Comparison of ENCODE assay signal across 11 cellular contexts in the genomic region with DNA sequence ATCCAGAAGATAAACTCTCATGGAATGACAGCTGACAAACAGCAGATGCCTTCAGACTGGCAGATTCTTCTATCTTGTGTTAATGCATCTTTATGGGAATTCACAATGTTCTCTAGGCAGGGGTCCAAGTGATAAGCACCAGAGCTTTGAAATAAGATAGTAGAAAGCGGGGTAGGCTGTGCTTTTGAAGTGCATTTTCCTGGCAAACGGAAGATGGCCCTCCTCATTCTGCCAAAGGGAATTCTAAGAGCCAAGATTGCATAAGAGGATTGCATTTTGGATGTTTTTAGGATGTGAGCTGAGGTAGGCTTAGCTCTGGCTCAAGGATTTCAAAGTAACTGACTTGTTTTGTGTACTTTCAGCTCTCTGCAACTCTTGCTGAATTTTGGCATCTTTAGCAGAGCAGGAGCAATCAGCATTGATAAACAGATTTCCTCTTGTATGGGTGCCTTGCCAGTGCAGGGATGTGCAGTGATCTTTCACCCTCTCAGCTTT.
DNase-seq lines count a peak whose midpoint lies in the region; TF ChIP-seq lines count a peak whose summit lies in the region.
"Had no signal": no experiment of that assay in that cellular context is flagged by ENCODE, and none has a peak within 500 bp of the region (broad histone marks: within the 10 kb centered on the region; RNA-seq: fewer than 3 reads in every experiment).

No MANE protein-coding gene starts in this region.

- no peak for TF ChIP-seq EP300 in ovary (IDR thresholded peaks at IDR 0.05)

- H3K9me3 ChIP-seq in BE2C (no peaks in the 10 kb centered on the region), ovary (no peaks in the 10 kb centered on the region)

- TF ChIP-seq POLR2A in ovary (IDR thresholded peaks at IDR 0.05): no peak

- DNase-seq in BE2C (peak; percentile 70), RPMI7951 (ENCODE audit: low read depth) (peak; percentile 35), fibroblast of villous mesenchyme (ENCODE audit: low read depth) (peak; percentile 89), ovary (peak in 3 of 5 donors; percentile 36 to 59 (median 54)), RPMI8226 (no peak), dedifferentiated amniotic fluid mesenchymal stem cell (ENCODE audit: extremely low spot score) (no peak), posterior cingulate gyrus (no peak)
- DNase-seq in activated CD4-positive, alpha-beta T cell treated with anti-CD3 and anti-CD28 coated beads, Interleukin-2, amount 50 U/mL, for 48 hours: no peak
- DNase-seq: activated CD4-positive, alpha-beta T cell treated with anti-CD3 and anti-CD28 coated beads for 36 hours; NCI-H1105 had no signal

- H3K4me1 ChIP-seq in BE2C: peaks cover 4% of the 10 kb centered on the region
- H3K4me1 ChIP-seq in ovary (ENCODE audit: insufficient read depth): peaks cover 18% of the 10 kb centered on the region

- 2 to 10% (median 7%) methylated on average over 2 of the region's 2 CpGs for WGBS in ovary, 3 donors

- intact Hi-C loops in ovary (cut with DNase I) (loop anchor here in 1 of 4 donors (10.0 kb wide), 1 partner anchor 299 kb away; a partner anchor contains a TSS), posterior cingulate gyrus (cut with DNase I) (no loop called here)

- H3K36me3 ChIP-seq in BE2C (no peaks in the 10 kb centered on the region), ovary (no peaks in the 10 kb centered on the region)

- TF ChIP-seq CTCF in BE2C (IDR thresholded peaks at IDR 0.05; ENCODE audit: low read depth, low read length) (0 out of 2 replicates have a peak, but pooled peaks have one; percentile 8), fibroblast of villous mesenchyme (IDR thresholded peaks at IDR 0.05; ENCODE audit: insufficient read depth, low read depth, low read length) (no peak), ovary (IDR thresholded peaks at IDR 0.05) (no peak)

- peak overlapping the region in 1 of 2 donors; percentile 35 for H3K27ac ChIP-seq in ovary
- H3K27ac ChIP-seq: HL-60 had no signal

- H3K27me3 ChIP-seq in BE2C (peaks cover 18% of the 10 kb centered on the region), ovary (no peaks in the 10 kb centered on the region)

- H3K4me3 ChIP-seq in BE2C (ENCODE audit: low read depth, low read length) (no peak overlapping the region), fibroblast of villous mesenchyme (ENCODE audit: low read depth, low read length) (no peak overlapping the region), ovary (no peak overlapping the region)

Comparison
In these comparisons a context has a peak if more than half of its experiments do, and no peak if none do; other contexts are left out.
1. DNase-seq: peak in BE2C (single experiment), RPMI7951 (single experiment), fibroblast of villous mesenchyme (single experiment) and ovary (3 of 5); none in activated CD4-positive, alpha-beta T cell treated with anti-CD3 and anti-CD28 coated beads, Interleukin-2, amount 50 U/mL, for 48 hours (0 of 2), RPMI8226 (single experiment), dedifferentiated amniotic fluid mesenchymal stem cell (single experiment) and posterior cingulate gyrus (0 of 10).